ENCODE assay signal across 9 cellular contexts in the genomic region with DNA sequence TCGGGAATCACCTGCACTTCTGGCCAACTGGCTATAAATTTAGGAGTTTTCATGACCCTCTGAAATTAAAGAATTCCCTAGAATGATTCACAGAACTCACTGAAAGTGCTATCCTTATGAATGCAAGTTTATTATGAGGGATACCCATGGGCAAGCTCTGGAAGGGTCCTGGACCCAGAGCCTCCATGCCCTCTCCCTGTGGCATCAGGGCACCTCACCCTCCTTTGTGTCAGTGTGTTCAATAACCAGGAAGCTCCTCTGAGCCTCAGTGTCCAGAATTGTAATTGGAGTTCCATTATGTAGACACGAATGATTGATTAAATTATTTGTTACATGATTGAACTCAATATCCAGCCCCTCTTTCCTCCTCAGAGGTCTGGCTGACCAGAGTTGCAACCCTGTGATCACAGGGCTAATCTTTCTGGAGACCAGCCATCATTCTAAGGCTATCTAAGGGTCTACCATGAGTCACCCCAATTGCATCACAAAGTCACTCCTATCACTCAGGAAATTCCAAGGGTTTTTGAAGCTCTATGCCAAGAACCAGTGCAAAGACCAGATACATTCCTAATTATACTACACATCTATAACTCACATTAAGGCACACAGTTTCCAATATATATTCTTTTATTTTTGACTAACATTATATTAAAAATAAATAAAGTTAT. TPM values are rescaled to one million over a fixed set of nuclear protein-coding genes. Genes with fewer than 3 reads are reported as not detected.
A peak's percentile ranks its signal among the peaks of the same experiment; 100 is the strongest.
DNase-seq lines count a peak whose midpoint lies in the region; ATAC-seq, FAIRE-seq and TF ChIP-seq lines count a peak whose summit lies in the region.
"Had no signal": no experiment of that assay in that cellular context is flagged by ENCODE, and none has a peak within 500 bp of the region (broad histone marks: within the 10 kb centered on the region; RNA-seq: fewer than 3 reads in every experiment).

No MANE protein-coding gene starts in this region.

- peak; percentile 77 to 86 for ATAC-seq in A549
- peak; percentile 48 for ATAC-seq in lung (ENCODE audit: insufficient read depth, low FRiP score)

- POLR2A ChIA-PET in A549 (lab: Yijun Ruan, JAX): interaction anchor here (1.5 kb wide), 1 partner anchor 9 kb away, joined by 6 read pairs; no protein-coding TSS in a partner anchor

- no peak overlapping the region for H3K4me3 ChIP-seq in A549
- H3K4me3 ChIP-seq in epithelial cell of esophagus (ENCODE audit: low read length): no peak overlapping the region
- H3K4me3 ChIP-seq in lung: no peak overlapping the region

- DNase-seq in A549 (ENCODE audit: low read depth in 1 of 2, low spot score in 1 of 2) (peak in 1 of 2 experiments; percentile 71), M059J (ENCODE audit: low read depth) (peak; percentile 85), epithelial cell of esophagus (ENCODE audit: low read depth) (peak; percentile 79), lung (ENCODE audit: low spot score) (no peak), GM13977 (ENCODE audit: low spot score) (no peak), T-helper 1 cell (no peak), G401 (ENCODE audit: low spot score) (no peak), SIG-M5 treated with dmso at 0.1 percent for 504 hours (lab: John Stamatoyannopoulos, UW; ENCODE audit: unreplicated experiment) (no peak)

- H3K9me3 ChIP-seq in A549 (no peaks in the 10 kb centered on the region), lung (ENCODE audit: control insufficient read depth in 2 of 2, insufficient read depth in 1 of 2, low read length in 1 of 2) (no peaks in the 10 kb centered on the region)

- TF ChIP-seq POLR2A in A549 (IDR thresholded peaks at IDR 0.05; ENCODE audit: low read length): no peak

- H3K27me3 ChIP-seq in lung (ENCODE audit: control insufficient read depth, insufficient read depth): no peaks in the 10 kb centered on the region

- CTCF ChIA-PET in A549 (lab: Yijun Ruan, JAX): interaction anchor here (0.7 kb wide), 1 partner anchor 11 kb away, joined by 3 read pairs; no protein-coding TSS in a partner anchor

- peak overlapping the region; percentile 67 for H3K4me2 ChIP-seq in A549

- peak; percentile 56 to 84; a peak in 3 of 5 replicates for TF ChIP-seq EP300 in A549 (IDR thresholded peaks at IDR 0.05)

- TF ChIP-seq CTCF in A549 (IDR thresholded peaks at IDR 0.05) (no peak), epithelial cell of esophagus (IDR thresholded peaks at IDR 0.05; ENCODE audit: insufficient read depth, low read depth, low read length, missing control alignments) (no peak), lung (IDR thresholded peaks at IDR 0.05; ENCODE audit: control extremely low read depth, extremely low read depth) (no peak), GM13977 (IDR thresholded peaks at IDR 0.05; ENCODE audit: extremely low read depth, insufficient read depth, missing control alignments) (no peak)

- H3K36me3 ChIP-seq in lung (ENCODE audit: control insufficient read depth in 2 of 2, insufficient read depth in 2 of 2, low read length in 2 of 2): no peaks in the 10 kb centered on the region

- TF ChIP-seq RAD21 in A549 (conservative IDR thresholded peaks at IDR 0.05 in 1 of 2, IDR thresholded peaks at IDR 0.05 in 1 of 2): 0 out of 5 replicates have a peak, but pooled peaks of 1 of the 2 experiments have one; percentile 22

- peak overlapping the region; percentile 81 to 95 for H3K27ac ChIP-seq in A549
- peak overlapping the region in 1 of 2 donors; percentile 51 for H3K27ac ChIP-seq in lung (ENCODE audit: low read depth in 1 of 2, low read length in 1 of 2)

- H3K4me1 ChIP-seq in A549 (peaks cover 97% of the 10 kb centered on the region), lung (ENCODE audit: control insufficient read depth in 2 of 2, insufficient read depth in 2 of 2, low read length in 2 of 2) (peaks cover 7 to 10% of the 10 kb centered on the region in 2 donors)

- WGBS in A549 (ENCODE audit: missing lambda C conversion rate): 43% methylated on average over 2 of the region's 2 CpGs
- WGBS in lung, 2 donors: 71 to 91% methylated on average over 2 of the region's 2 CpGs

- in situ Hi-C loops in GM13977 (cut with MboI; ENCODE audit: low pct_unique_long_range_greater_than_20kb, low sequenced_read_pairs, unreplicated experiment): no loop called here
- in situ Hi-C loops in G401 (cut with HindIII; ENCODE audit: low sequenced_read_pairs): no loop called here

- FAIRE-seq in A549 (lab: Jason Lieb, UNC): peak; percentile 7
- FAIRE-seq: GM12892 had no signal

TF ChIP-seq in A549, 52 proteins besides CTCF, POLR2A, EP300 and RAD21:
- TF ChIP-seq MAZ (IDR thresholded peaks at IDR 0.05; ENCODE audit: borderline replicate concordance, low read depth, low read length) (no peak), CHD2 (IDR thresholded peaks at IDR 0.05; ENCODE audit: low read length, partially characterized antibody) (no peak), EHMT2 (IDR thresholded peaks at IDR 0.05; ENCODE audit: low read depth) (no peak), ZSCAN20 (CRISPR knock-in tag; IDR thresholded peaks at IDR 0.05) (no peak), MYC (IDR thresholded peaks at IDR 0.05; ENCODE audit: borderline replicate concordance, low read length) (no peak), POLR2AphosphoS2 (conservative IDR thresholded peaks at IDR 0.05; ENCODE audit: low read length) (no peak), JUN (IDR thresholded peaks at IDR 0.05) (peak; percentile 54 to 76; a peak in 3 of 5 replicates), TP53 (CRISPR knock-in tag; IDR thresholded peaks at IDR 0.05) (no peak), JUNB (IDR thresholded peaks at IDR 0.05) (peak; percentile 75), GATA3 (IDR thresholded peaks at IDR 0.05; ENCODE audit: borderline replicate concordance) (peak; percentile 84), PHF8 (IDR thresholded peaks at IDR 0.05; ENCODE audit: borderline replicate concordance, low read depth) (no peak), SREBF2 (IDR thresholded peaks at IDR 0.05) (no peak), FOSL2 (IDR thresholded peaks at IDR 0.05) (peak; percentile 82), FOSL2 (CRISPR knock-in tag; IDR thresholded peaks at IDR 0.05) (peak; percentile 92), CEBPB (IDR thresholded peaks at IDR 0.05) (peak; percentile 86 to 96), HOXA7 (CRISPR knock-in tag; IDR thresholded peaks at IDR 0.05) (no peak)
- TF ChIP-seq, protein P1, sequence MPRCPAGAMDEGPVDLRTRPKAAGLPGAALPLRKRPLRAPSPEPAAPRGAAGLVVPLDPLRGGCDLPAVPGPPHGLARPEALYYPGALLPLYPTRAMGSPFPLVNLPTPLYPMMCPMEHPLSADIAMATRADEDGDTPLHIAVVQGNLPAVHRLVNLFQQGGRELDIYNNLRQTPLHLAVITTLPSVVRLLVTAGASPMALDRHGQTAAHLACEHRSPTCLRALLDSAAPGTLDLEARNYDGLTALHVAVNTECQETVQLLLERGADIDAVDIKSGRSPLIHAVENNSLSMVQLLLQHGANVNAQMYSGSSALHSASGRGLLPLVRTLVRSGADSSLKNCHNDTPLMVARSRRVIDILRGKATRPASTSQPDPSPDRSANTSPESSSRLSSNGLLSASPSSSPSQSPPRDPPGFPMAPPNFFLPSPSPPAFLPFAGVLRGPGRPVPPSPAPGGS (IDR thresholded peaks at IDR 0.05): peak; percentile 29; the same call in 1 of the 3 replicates
- TF ChIP-seq, protein P2, sequence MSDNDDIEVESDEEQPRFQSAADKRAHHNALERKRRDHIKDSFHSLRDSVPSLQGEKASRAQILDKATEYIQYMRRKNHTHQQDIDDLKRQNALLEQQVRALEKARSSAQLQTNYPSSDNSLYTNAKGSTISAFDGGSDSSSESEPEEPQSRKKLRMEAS (IDR thresholded peaks at IDR 0.05): peak; percentile 31; the same call in 1 of the 2 replicates
- TF ChIP-seq, protein P3, sequence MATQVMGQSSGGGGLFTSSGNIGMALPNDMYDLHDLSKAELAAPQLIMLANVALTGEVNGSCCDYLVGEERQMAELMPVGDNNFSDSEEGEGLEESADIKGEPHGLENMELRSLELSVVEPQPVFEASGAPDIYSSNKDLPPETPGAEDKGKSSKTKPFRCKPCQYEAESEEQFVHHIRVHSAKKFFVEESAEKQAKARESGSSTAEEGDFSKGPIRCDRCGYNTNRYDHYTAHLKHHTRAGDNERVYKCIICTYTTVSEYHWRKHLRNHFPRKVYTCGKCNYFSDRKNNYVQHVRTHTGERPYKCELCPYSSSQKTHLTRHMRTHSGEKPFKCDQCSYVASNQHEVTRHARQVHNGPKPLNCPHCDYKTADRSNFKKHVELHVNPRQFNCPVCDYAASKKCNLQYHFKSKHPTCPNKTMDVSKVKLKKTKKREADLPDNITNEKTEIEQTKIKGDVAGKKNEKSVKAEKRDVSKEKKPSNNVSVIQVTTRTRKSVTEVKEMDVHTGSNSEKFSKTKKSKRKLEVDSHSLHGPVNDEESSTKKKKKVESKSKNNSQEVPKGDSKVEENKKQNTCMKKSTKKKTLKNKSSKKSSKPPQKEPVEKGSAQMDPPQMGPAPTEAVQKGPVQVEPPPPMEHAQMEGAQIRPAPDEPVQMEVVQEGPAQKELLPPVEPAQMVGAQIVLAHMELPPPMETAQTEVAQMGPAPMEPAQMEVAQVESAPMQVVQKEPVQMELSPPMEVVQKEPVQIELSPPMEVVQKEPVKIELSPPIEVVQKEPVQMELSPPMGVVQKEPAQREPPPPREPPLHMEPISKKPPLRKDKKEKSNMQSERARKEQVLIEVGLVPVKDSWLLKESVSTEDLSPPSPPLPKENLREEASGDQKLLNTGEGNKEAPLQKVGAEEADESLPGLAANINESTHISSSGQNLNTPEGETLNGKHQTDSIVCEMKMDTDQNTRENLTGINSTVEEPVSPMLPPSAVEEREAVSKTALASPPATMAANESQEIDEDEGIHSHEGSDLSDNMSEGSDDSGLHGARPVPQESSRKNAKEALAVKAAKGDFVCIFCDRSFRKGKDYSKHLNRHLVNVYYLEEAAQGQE (IDR thresholded peaks at IDR 0.05): no peak

RNA-seq across cellular contexts. Expression of a gene that starts 8.9 kb away (rescaled TPM):
- polyA plus RNA-seq in A549 (2011; rRNA removed): 126 and 145 TPM in 2 replicates
- polyA plus RNA-seq in A549 (2012; cell fraction: cytosol; rRNA removed): 54.5 and 58.1 TPM in 2 replicates
- 33.3 and 44.8 TPM in 2 replicates for polyA plus RNA-seq in A549 (2012; cell fraction: nucleus; rRNA removed)
- polyA plus RNA-seq in A549 (2017; fragmentation: RNase III; extraction: RNeasy Plus Mini Kit Qiagen cat#74134 plus additional on column Dnase treatment): 134 to 169 TPM (median 162 TPM) in 3 replicates
- polyA minus RNA-seq in A549 (2011; rRNA and poly(A)+ RNA removed): 56.9 and 61.0 TPM in 2 replicates
- total RNA-seq in M059J (2014; rRNA removed; shearing (Covaris generic)): 38.2 and 47.6 TPM in 2 replicates
- total RNA-seq in lung: 100 to 1,000 TPM in 1 of 2 donors, 10 to 100 TPM in 1; 84.1 to 244 TPM
- 100 to 1,000 TPM; 123 to 189 TPM for polyA plus RNA-seq in lung
- total RNA-seq in G401 (2014; rRNA removed; shearing (Covaris generic)): 0.18 TPM in 1 of 2 replicates, not detected in the other

Comparison
In these comparisons a context has a peak if more than half of its experiments do, and no peak if none do; other contexts are left out.
1. DNase-seq: peak in M059J (single experiment) and epithelial cell of esophagus (single experiment); none in lung (single experiment), GM13977 (single experiment), T-helper 1 cell (0 of 5), G401 (single experiment) and SIG-M5 treated with dmso at 0.1 percent for 504 hours (single experiment).
2. RNA of a gene that starts 8.9 kb away (total RNA-seq): 84.1 to 244 TPM in lung and 38.2 to 47.6 TPM in M059J; 0.18 TPM in G401; every median in the first group is over 10 times any median in the second.